In genomic region chr9:91810286-91810905, GRCh38 we compare ENCODE assay signal across 12 cellular contexts.
"Had no signal": no experiment of that assay in that cellular context is flagged by ENCODE, and none has a peak within 500 bp of the region (broad histone marks: within the 10 kb centered on the region; RNA-seq: fewer than 3 reads in every experiment).

No MANE protein-coding gene starts in this region.

- H3K27ac Mint-ChIP-seq: activated CD8-positive, alpha-beta T cell treated with anti-CD3 and anti-CD28 coated beads for 36 hours; activated naive CD4-positive, alpha-beta T cell treated with anti-CD3 and anti-CD28 coated beads for 36 hours; activated T-helper 17 cell treated with anti-CD3 and anti-CD28 coated beads, Interleukin-2, amount 50 U/mL, for 72 hours; natural killer cell treated with Interleukin-12 subunit alpha and Interleukin-12 subunit beta and Interleukin-15 and Interleukin-18, amount 100 ng/mL, for 72 hours; T-helper 2 cell treated with Interferon-gamma antibody and Interleukin-4, amounts not matched to agents 5 μg/mL and 100 μg/mL, for 36 hours had no signal

- H3K27me3 ChIP-seq: colonic mucosa, thyroid gland, vagina had no signal

- H3K4me3 Mint-ChIP-seq: activated CD8-positive, alpha-beta T cell treated with anti-CD3 and anti-CD28 coated beads for 36 hours; activated naive CD4-positive, alpha-beta T cell treated with anti-CD3 and anti-CD28 coated beads for 36 hours; activated T-helper 17 cell treated with anti-CD3 and anti-CD28 coated beads, Interleukin-2, amount 50 U/mL, for 72 hours; natural killer cell treated with Interleukin-12 subunit alpha and Interleukin-12 subunit beta and Interleukin-15 and Interleukin-18, amount 100 ng/mL, for 72 hours; T-helper 2 cell treated with Interferon-gamma antibody and Interleukin-4, amounts not matched to agents 5 μg/mL and 100 μg/mL, for 36 hours had no signal

- H3K36me3 ChIP-seq: colonic mucosa, thyroid gland, vagina had no signal

- DNase-seq: activated CD8-positive, alpha-beta T cell treated with anti-CD3 and anti-CD28 coated beads for 36 hours; activated naive CD4-positive, alpha-beta T cell treated with anti-CD3 and anti-CD28 coated beads for 36 hours; activated T-cell treated with anti-CD3 and anti-CD28 coated beads for 4 hours; caudate nucleus; colonic mucosa; effector CD8-positive, alpha-beta T cell; thyroid gland had no signal

- H3K27ac ChIP-seq: colonic mucosa, thyroid gland, vagina had no signal

- H3K9me3 ChIP-seq: colonic mucosa, thyroid gland, vagina had no signal

- ATAC-seq: activated CD8-positive, alpha-beta T cell treated with anti-CD3 and anti-CD28 coated beads for 36 hours; activated T-helper 17 cell treated with anti-CD3 and anti-CD28 coated beads, Interleukin-2, amount 50 U/mL, for 72 hours; left colon; natural killer cell treated with Interleukin-12 subunit alpha and Interleukin-12 subunit beta and Interleukin-15 and Interleukin-18, amount 100 ng/mL, for 72 hours had no signal

- H3K9me3 Mint-ChIP-seq: activated CD8-positive, alpha-beta T cell treated with anti-CD3 and anti-CD28 coated beads for 36 hours; activated naive CD4-positive, alpha-beta T cell treated with anti-CD3 and anti-CD28 coated beads for 36 hours; activated T-helper 17 cell treated with anti-CD3 and anti-CD28 coated beads, Interleukin-2, amount 50 U/mL, for 72 hours; natural killer cell treated with Interleukin-12 subunit alpha and Interleukin-12 subunit beta and Interleukin-15 and Interleukin-18, amount 100 ng/mL, for 72 hours; T-helper 2 cell treated with Interferon-gamma antibody and Interleukin-4, amounts not matched to agents 5 μg/mL and 100 μg/mL, for 36 hours had no signal

- H3K36me3 Mint-ChIP-seq: natural killer cell treated with Interleukin-12 subunit alpha and Interleukin-12 subunit beta and Interleukin-15 and Interleukin-18, amount 100 ng/mL, for 72 hours had no signal

- H3K4me1 ChIP-seq: colonic mucosa had no signal

- H3K4me3 ChIP-seq: colonic mucosa, thyroid gland, vagina had no signal
